Comparison of ENCODE assay signal across 8 cellular contexts in the genomic region with DNA sequence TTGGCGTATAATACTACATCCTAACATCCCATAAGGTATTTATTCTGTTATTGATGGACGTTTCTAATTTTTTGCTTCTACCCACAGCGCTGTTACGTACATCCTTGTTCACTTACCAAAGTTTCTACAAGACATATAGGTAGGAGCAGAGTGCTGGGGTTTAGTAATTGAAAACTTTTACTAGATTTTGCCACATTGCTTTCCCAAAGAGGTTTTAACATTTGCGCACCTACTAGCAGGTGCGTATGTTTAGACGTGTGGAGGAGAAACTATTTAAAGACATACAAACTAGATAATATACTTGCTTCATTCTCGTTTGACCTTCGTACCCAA. TPM values are rescaled to one million over a fixed set of nuclear protein-coding genes. Genes with fewer than 3 reads are reported as not detected.
A peak's percentile ranks its signal among the peaks of the same experiment; 100 is the strongest.
DNase-seq lines count a peak whose midpoint lies in the region; ATAC-seq, FAIRE-seq and TF ChIP-seq lines count a peak whose summit lies in the region.

No MANE protein-coding gene starts in this region.

- H3K27me3 Mint-ChIP-seq in GM23338 (ENCODE audit: insufficient read depth, low read depth, poor library complexity) = peaks cover 11% of the 10 kb centered on the region
- H3K27me3 Mint-ChIP-seq in activated CD8-positive, alpha-beta T cell treated with anti-CD3 and anti-CD28 coated beads for 36 hours = no peaks in the 10 kb centered on the region

- H3K9me3 ChIP-seq in BLaER1 treated with 17β-estradiol and CSF1 and Interleukin-3, amounts not matched to agents 10 nM and 100 nM (replicated peaks in 1 of 11) = no peaks in the 10 kb centered on the region
- H3K9me3 ChIP-seq in keratinocyte (ENCODE audit: control insufficient read depth, low read depth, low read length) = no peaks in the 10 kb centered on the region
- H3K9me3 ChIP-seq in thyroid gland = no peaks in the 10 kb centered on the region

- POLR2A ChIA-PET in activated CD8-positive, alpha-beta T cell treated with anti-CD3 and anti-CD28 coated beads for 36 hours (lab: Charles Lee) = interaction anchor here (0.7 to 1.1 kb wide), 5 partner anchors 9 to 121 kb away, joined by 3 to 4 read pairs (median 3); no protein-coding TSS in a partner anchor

- peak overlapping the region; percentile 77 to 95 (median 89) for H3K4me2 ChIP-seq in BLaER1 treated with 17β-estradiol and CSF1 and Interleukin-3, amounts not matched to agents 10 nM and 100 nM
- H3K4me2 ChIP-seq in GM23338 = peak overlapping the region; percentile 78
- peak overlapping the region; percentile 76 for H3K4me2 ChIP-seq in keratinocyte (ENCODE audit: control insufficient read depth, extremely low read depth, insufficient read depth, low read depth, low read length)

- H3K9me1 ChIP-seq in keratinocyte (ENCODE audit: control insufficient read depth, extremely low read depth, insufficient read depth, low read length) = peaks cover 3% of the 10 kb centered on the region

- H3K4me1 ChIP-seq in BLaER1 treated with 17β-estradiol and CSF1 and Interleukin-3, amounts not matched to agents 10 nM and 100 nM = peaks cover 19 to 40% (median 32%) of the 10 kb centered on the region in 10 experiments
- peaks cover 10% of the 10 kb centered on the region; the same call in 1 of the 2 replicates for H3K4me1 ChIP-seq in GM23338 (ENCODE audit: insufficient read depth)
- peaks cover 22% of the 10 kb centered on the region for H3K4me1 ChIP-seq in keratinocyte (ENCODE audit: control insufficient read depth, extremely low read depth, insufficient read depth, low read length)
- peaks cover 17 to 18% of the 10 kb centered on the region in 2 donors for H3K4me1 ChIP-seq in thyroid gland

- no peak overlapping the region for H2AFZ ChIP-seq in GM23338
- H2AFZ ChIP-seq in keratinocyte (ENCODE audit: control insufficient read depth, low read length) = peak overlapping the region; percentile 83

- TF ChIP-seq POLR2A in thyroid gland (IDR thresholded peaks at IDR 0.05) = no peak

- H3K36me3 Mint-ChIP-seq in GM23338 (ENCODE audit: low read depth) = peaks cover 45% of the 10 kb centered on the region
- H3K36me3 Mint-ChIP-seq in activated CD8-positive, alpha-beta T cell treated with anti-CD3 and anti-CD28 coated beads for 36 hours (ENCODE audit: low read depth) = peaks cover 41% of the 10 kb centered on the region

- peaks cover 28% of the 10 kb centered on the region for H3K4me1 Mint-ChIP-seq in GM23338
- H3K4me1 Mint-ChIP-seq in activated CD8-positive, alpha-beta T cell treated with anti-CD3 and anti-CD28 coated beads for 36 hours (ENCODE audit: low read depth) = peaks cover 34% of the 10 kb centered on the region

- TF ChIP-seq CTCF in GM23338 (conservative IDR thresholded peaks at IDR 0.05; ENCODE audit: low read depth in 2 of 2) (no peak), keratinocyte (optimal IDR thresholded peaks at IDR 0.05 in 1 of 3, IDR thresholded peaks at IDR 0.05 in 1 of 3, conservative IDR thresholded peaks at IDR 0.05 in 1 of 3; ENCODE audit: extremely low read depth in 1 of 3, insufficient read depth in 2 of 3, low read length in 3 of 3) (no peak), thyroid gland (IDR thresholded peaks at IDR 0.05) (no peak)
- no peak for TF ChIP-seq CTCF in activated CD8-positive, alpha-beta T cell treated with anti-CD3 and anti-CD28 coated beads for 36 hours (IDR thresholded peaks at IDR 0.05)

- DNase-seq in GM23338 (ENCODE audit: low spot score) (no peak), keratinocyte (ENCODE audit: low read depth, low spot score) (no peak), thyroid gland (no peak), NCI-H2227 (lab: John Stamatoyannopoulos, UW; ENCODE audit: unreplicated experiment) (no peak)
- DNase-seq in activated CD8-positive, alpha-beta T cell treated with anti-CD3 and anti-CD28 coated beads for 36 hours = no peak

- peaks cover 4% of the 10 kb centered on the region; the same call in 2 of the 3 replicates for H3K9me3 Mint-ChIP-seq in GM23338
- no peaks in the 10 kb centered on the region for H3K9me3 Mint-ChIP-seq in activated CD8-positive, alpha-beta T cell treated with anti-CD3 and anti-CD28 coated beads for 36 hours

- H3K9ac ChIP-seq in BLaER1 treated with 17β-estradiol and CSF1 and Interleukin-3, amounts not matched to agents 10 nM and 100 nM = peak overlapping the region; percentile 97 to 100 (median 99)
- H3K9ac ChIP-seq in keratinocyte (ENCODE audit: control insufficient read depth, extremely low read depth, insufficient read depth, low read length) = peak overlapping the region; percentile 100

- peaks cover 59% of the 10 kb centered on the region for H3K79me2 ChIP-seq in GM23338 (replicated peaks; ENCODE audit: insufficient read depth)
- peaks cover 60% of the 10 kb centered on the region for H3K79me2 ChIP-seq in keratinocyte (ENCODE audit: control insufficient read depth, insufficient read depth, low read length)

- H3K27me3 ChIP-seq in BLaER1 treated with 17β-estradiol and CSF1 and Interleukin-3, amounts not matched to agents 10 nM and 100 nM = no peaks in the 10 kb centered on the region
- H3K27me3 ChIP-seq in GM23338 (ENCODE audit: insufficient read depth) = no peaks in the 10 kb centered on the region
- no peaks in the 10 kb centered on the region for H3K27me3 ChIP-seq in keratinocyte (ENCODE audit: control insufficient read depth, extremely low read depth, insufficient read depth, low read length)
- H3K27me3 ChIP-seq in thyroid gland = no peaks in the 10 kb centered on the region

- peak overlapping the region; percentile 96 for H3K4me3 Mint-ChIP-seq in GM23338
- H3K4me3 Mint-ChIP-seq in activated CD8-positive, alpha-beta T cell treated with anti-CD3 and anti-CD28 coated beads for 36 hours = peak overlapping the region; percentile 96

- peak overlapping the region; percentile 100 for H3K27ac Mint-ChIP-seq in GM23338
- peak overlapping the region; percentile 99 for H3K27ac Mint-ChIP-seq in activated CD8-positive, alpha-beta T cell treated with anti-CD3 and anti-CD28 coated beads for 36 hours

- dilution Hi-C loops in keratinocyte (cut with MboI; ENCODE audit: extremely low pct_ligation_motif_present, low sequenced_read_pairs) = no loop called here

- H3K27ac ChIP-seq in BLaER1 treated with 17β-estradiol and CSF1 and Interleukin-3, amounts not matched to agents 10 nM and 100 nM = peak overlapping the region; percentile 93 to 99 (median 99)
- H3K27ac ChIP-seq in GM23338 (ENCODE audit: low read depth) (peak overlapping the region; percentile 32), keratinocyte (ENCODE audit: control insufficient read depth, insufficient read depth, low read length) (peak overlapping the region; percentile 99), thyroid gland (peak overlapping the region; percentile 91 to 96 (median 94))

- H3K4me3 ChIP-seq in BLaER1 treated with 17β-estradiol and CSF1 and Interleukin-3, amounts not matched to agents 10 nM and 100 nM = peak overlapping the region; percentile 80 to 97 (median 92)
- H3K4me3 ChIP-seq in GM23338 = peak overlapping the region; percentile 98
- peak overlapping the region; percentile 94 to 97 (median 97) for H3K4me3 ChIP-seq in keratinocyte (ENCODE audit: control insufficient read depth in 2 of 3, extremely low read depth in 1 of 3, insufficient read depth in 2 of 3, low read depth in 1 of 3, low read length in 3 of 3)
- peak overlapping the region; percentile 14 to 86 (median 70) for H3K4me3 ChIP-seq in thyroid gland (replicated peaks in 1 of 3)

- CTCF ChIA-PET in activated CD8-positive, alpha-beta T cell treated with anti-CD3 and anti-CD28 coated beads for 36 hours (lab: Charles Lee) = interaction anchor here (0.9 kb wide), 1 partner anchor 265 kb away, joined by 4 read pairs; no protein-coding TSS in a partner anchor

- ATAC-seq in GM23338 (no peak), HG02973 (IDR thresholded peaks at IDR 0.05; ENCODE audit: unreplicated experiment) (no peak), HG02885 (IDR thresholded peaks at IDR 0.05; ENCODE audit: poor library complexity, unreplicated experiment) (no peak)
- peak; percentile 8 for ATAC-seq in activated CD8-positive, alpha-beta T cell treated with anti-CD3 and anti-CD28 coated beads for 36 hours

- no peaks in the 10 kb centered on the region for H3K9me2 ChIP-seq in GM23338 (ENCODE audit: insufficient read depth)

- WGBS in thyroid gland, 2 donors = 1% methylated on average over 9 of the region's 9 CpGs

- intact Hi-C loops in activated CD8-positive, alpha-beta T cell treated with anti-CD3 and anti-CD28 coated beads for 36 hours (cut with micrococcal nuclease) = loop anchor here (2.0 to 10.0 kb wide), 2 partner anchors 78 to 174 kb away; a partner anchor contains a TSS
- intact Hi-C loops in thyroid gland (cut with DNase I) = loop anchor here (10.0 kb wide), 1 partner anchor 194 kb away; no protein-coding TSS in a partner anchor

- peaks cover 25% of the 10 kb centered on the region for H3F3A ChIP-seq in GM23338 (replicated peaks; ENCODE audit: low read depth)

- H3K36me3 ChIP-seq in BLaER1 treated with 17β-estradiol and CSF1 and Interleukin-3, amounts not matched to agents 10 nM and 100 nM = peaks cover 25 to 40% (median 33%) of the 10 kb centered on the region in 11 experiments
- peaks cover 37% of the 10 kb centered on the region for H3K36me3 ChIP-seq in GM23338 (ENCODE audit: insufficient read depth)
- peaks cover 13 to 32% of the 10 kb centered on the region in 2 experiments for H3K36me3 ChIP-seq in keratinocyte (ENCODE audit: control insufficient read depth in 2 of 2, extremely low read depth in 1 of 2, insufficient read depth in 2 of 2, low read length in 2 of 2)
- peaks cover 7 to 12% of the 10 kb centered on the region in 2 donors for H3K36me3 ChIP-seq in thyroid gland

- no peak for FAIRE-seq in keratinocyte (lab: Jason Lieb, UNC)

- H4K20me1 ChIP-seq in BLaER1 treated with 17β-estradiol and CSF1 and Interleukin-3, amounts not matched to agents 10 nM and 100 nM = peaks cover 14 to 39% (median 32%) of the 10 kb centered on the region in 11 experiments; a peak in 19 of 22 replicates
- H4K20me1 ChIP-seq in GM23338 (replicated peaks; ENCODE audit: insufficient read depth) (peaks cover 5% of the 10 kb centered on the region; the same call in 1 of the 2 replicates), keratinocyte (ENCODE audit: control insufficient read depth, extremely low read depth, insufficient read depth, low read length) (peaks cover 2% of the 10 kb centered on the region)

RNA-seq across cellular contexts. Expression of a gene that starts 0.6 kb away (rescaled TPM):
- 1,037 and 1,529 TPM in 2 replicates for total RNA-seq in GM23338 (2014; rRNA removed; shearing (Covaris generic))
- polyA plus RNA-seq in GM23338 (2016; fragmentation: Nextera tagmentation; extraction: Ambion mirVana) (1,343 and 1,538 TPM in 2 replicates), keratinocyte (1,238 to 1,751 TPM (median 1,377 TPM) in 3 replicates)
- 1,000 to 10,000 TPM; 1,401 to 1,445 TPM for total RNA-seq in activated CD8-positive, alpha-beta T cell treated with anti-CD3 and anti-CD28 coated beads for 36 hours
- polyA plus RNA-seq in keratinocyte (2011; ENCODE audit: low read depth) = 522 TPM
- 1,297 and 1,976 TPM in 2 replicates for polyA plus RNA-seq in keratinocyte (2011; cell fraction: cytosol; rRNA removed)
- 270 and 346 TPM in 2 replicates for polyA plus RNA-seq in keratinocyte (2011; cell fraction: nucleus; rRNA removed)
- 1,973 and 2,515 TPM in 2 replicates for polyA plus RNA-seq in keratinocyte (2012; ENCODE audit: low replicate concordance)
- 17.9 to 194 TPM (median 98.4 TPM) in 3 replicates for polyA minus RNA-seq in keratinocyte
- polyA minus RNA-seq in keratinocyte (2011; cell fraction: cytosol; rRNA and poly(A)+ RNA removed) = 249 TPM
- polyA minus RNA-seq in keratinocyte (2011; cell fraction: nucleus; rRNA and poly(A)+ RNA removed) = 64.2 and 123 TPM in 2 replicates
- total RNA-seq in thyroid gland = 1,000 to 10,000 TPM in 1 of 4 donors, 100 to 1,000 TPM in 3; 553 to 1,479 (median 807) TPM

RNA-seq across cellular contexts. Expression of a gene that starts 19.8 kb away (rescaled TPM):
- total RNA-seq in GM23338 (2014; rRNA removed; shearing (Covaris generic)) = 3.3 and 3.8 TPM in 2 replicates
- 1.9 TPM in 2 replicates for polyA plus RNA-seq in GM23338 (2016; fragmentation: Nextera tagmentation; extraction: Ambion mirVana)
- total RNA-seq in activated CD8-positive, alpha-beta T cell treated with anti-CD3 and anti-CD28 coated beads for 36 hours = 1 to 10 TPM; 2.7 to 3.1 TPM
- polyA plus RNA-seq in keratinocyte = 0.87 to 1.5 TPM (median 1.1 TPM) in 3 replicates
- polyA plus RNA-seq in keratinocyte (2011; ENCODE audit: low read depth) = 0.84 TPM
- 0.30 and 0.64 TPM in 2 replicates for polyA plus RNA-seq in keratinocyte (2011; cell fraction: cytosol; rRNA removed)
- polyA plus RNA-seq in keratinocyte (2011; cell fraction: nucleus; rRNA removed) = 0.32 and 0.60 TPM in 2 replicates
- polyA plus RNA-seq in keratinocyte (2012; ENCODE audit: low replicate concordance) = 0.72 and 1.4 TPM in 2 replicates
- polyA minus RNA-seq in keratinocyte = 1.1 to 5.0 TPM (median 3.9 TPM) in 3 replicates
- polyA minus RNA-seq in keratinocyte (2011; cell fraction: cytosol; rRNA and poly(A)+ RNA removed) = not detected
- 0.53 and 2.2 TPM in 2 replicates for polyA minus RNA-seq in keratinocyte (2011; cell fraction: nucleus; rRNA and poly(A)+ RNA removed)
- 10 to 100 TPM; 10.7 to 29.7 (median 12.9) TPM for total RNA-seq in thyroid gland

Comparison
In these comparisons a context has a peak if more than half of its experiments do, and no peak if none do; other contexts are left out.
1. H3K27ac ChIP-seq: peak in every context shown above with its lines; median percentile 99 in BLaER1 treated with 17β-estradiol and CSF1 and Interleukin-3, amounts not matched to agents 10 nM and 100 nM; 99 in keratinocyte; 94 in thyroid gland; 32 in GM23338.